Comparison of ENCODE assay signal across 1 cellular context in the genomic region with DNA sequence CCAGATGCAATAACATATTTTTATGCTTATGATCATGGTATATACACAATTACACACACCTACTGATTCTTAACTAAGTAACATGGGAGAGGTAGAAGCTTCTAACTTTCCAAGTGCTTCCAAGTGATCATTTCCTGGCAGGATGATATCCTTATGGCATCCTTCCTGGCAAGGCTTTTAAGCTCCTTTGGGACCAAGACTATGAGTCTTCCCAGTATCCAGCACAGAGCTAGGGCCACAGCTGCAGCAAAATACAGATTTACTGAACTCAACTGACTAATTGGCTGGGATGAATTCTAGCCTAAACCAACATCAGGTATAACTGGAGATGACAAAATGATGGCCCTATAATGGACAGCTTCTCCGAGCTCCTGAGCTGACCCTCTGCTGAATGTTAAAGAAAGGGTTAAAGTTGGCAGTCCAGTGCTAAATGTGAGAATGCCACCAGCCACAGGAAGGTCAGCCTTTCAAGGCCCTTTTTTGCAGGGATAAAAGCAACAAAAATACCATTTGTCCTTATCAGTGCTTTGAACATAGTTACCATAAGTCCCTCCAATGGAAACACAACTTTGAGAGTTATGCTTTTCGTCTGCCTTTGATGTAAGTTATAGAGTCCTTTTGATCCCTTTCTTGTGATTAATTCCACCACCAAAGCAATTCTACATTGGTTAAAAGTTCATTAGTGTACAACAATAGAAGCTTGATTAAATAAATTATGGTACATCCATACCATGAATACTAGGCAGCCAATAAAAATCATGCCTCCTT.
TF ChIP-seq lines count a peak whose summit lies in the region.

No MANE protein-coding gene starts in this region.

TF ChIP-seq in HepG2, 621 proteins besides CTCF, POLR2A, EP300 and RAD21 (continued from another document and continues in another):
- TF ChIP-seq, protein P1, sequence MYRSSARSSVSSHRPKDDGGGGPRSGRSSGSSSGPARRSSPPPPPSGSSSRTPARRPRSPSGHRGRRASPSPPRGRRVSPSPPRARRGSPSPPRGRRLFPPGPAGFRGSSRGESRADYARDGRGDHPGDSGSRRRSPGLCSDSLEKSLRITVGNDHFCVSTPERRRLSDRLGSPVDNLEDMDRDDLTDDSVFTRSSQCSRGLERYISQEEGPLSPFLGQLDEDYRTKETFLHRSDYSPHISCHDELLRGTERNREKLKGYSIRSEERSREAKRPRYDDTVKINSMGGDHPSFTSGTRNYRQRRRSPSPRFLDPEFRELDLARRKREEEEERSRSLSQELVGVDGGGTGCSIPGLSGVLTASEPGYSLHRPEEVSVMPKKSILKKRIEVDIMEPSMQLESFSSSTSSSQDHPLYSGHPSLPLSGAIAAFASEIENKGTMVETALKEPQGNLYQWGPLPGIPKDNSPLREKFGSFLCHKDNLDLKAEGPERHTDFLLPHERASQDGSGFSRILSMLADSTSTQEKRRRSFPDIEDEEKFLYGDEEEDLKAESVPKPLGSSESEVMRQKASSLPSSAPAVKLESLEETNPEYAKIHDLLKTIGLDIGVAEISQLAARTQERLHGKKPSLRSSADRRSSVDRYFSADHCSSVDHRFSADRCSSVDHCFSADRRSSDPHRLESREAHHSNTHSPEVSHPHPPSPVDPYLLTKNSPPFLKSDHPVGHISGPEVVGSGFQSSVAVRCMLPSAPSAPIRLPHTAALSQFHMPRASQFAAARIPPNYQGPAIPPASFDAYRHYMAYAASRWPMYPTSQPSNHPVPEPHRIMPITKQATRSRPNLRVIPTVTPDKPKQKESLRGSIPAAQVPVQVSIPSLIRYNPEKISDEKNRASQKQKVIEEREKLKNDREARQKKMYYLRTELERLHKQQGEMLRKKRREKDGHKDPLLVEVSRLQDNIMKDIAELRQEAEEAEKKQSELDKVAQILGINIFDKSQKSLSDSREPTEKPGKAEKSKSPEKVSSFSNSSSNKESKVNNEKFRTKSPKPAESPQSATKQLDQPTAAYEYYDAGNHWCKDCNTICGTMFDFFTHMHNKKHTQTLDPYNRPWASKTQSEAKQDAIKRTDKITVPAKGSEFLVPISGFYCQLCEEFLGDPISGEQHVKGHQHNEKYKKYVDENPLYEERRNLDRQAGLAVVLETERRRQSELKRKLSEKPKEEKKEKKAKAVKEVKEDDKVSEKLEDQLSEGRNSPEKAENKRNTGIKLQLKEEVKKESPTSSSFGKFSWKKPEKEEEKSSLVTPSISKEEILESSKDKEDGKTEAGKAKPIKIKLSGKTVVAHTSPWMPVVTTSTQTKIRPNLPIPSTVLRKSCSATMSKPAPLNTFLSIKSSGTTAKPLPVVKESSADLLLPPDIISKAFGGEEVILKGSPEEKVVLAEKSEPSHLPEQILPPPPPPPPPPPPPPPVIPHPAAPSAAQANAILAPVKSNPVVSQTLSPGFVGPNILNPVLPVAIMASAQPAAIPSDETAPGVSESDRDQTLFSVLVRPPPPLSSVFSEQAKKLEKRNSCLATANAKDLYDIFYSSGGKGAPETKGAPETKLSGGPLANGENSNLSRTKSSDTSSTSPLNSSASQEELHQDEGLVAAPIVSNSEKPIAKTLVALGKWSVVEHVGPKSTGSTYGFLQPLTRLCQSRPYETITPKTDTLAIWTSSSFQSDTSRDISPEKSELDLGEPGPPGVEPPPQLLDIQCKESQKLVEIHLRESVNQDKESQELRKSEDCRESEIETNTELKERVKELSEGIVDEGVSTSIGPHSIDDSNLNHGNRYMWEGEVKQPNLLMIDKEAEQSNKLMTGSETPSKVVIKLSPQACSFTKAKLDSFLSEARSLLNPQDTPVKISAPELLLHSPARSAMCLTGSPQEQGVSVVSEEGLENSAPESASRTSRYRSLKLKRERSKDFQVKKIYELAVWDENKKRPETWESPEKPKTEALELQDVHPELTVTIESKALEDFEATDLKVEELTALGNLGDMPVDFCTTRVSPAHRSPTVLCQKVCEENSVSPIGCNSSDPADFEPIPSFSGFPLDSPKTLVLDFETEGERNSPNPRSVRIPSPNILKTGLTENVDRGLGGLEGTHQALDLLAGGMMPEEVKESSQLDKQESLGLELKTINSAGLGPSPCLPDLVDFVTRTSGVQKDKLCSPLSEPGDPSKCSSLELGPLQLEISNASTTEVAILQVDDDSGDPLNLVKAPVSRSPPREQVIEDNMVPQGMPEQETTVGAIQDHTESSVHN (CRISPR knock-in tag; IDR thresholded peaks at IDR 0.05), result no peak
- TF ChIP-seq TARDBP (CRISPR knock-in tag; IDR thresholded peaks at IDR 0.05), result 0 out of 2 replicates have a peak, but pooled peaks have one; percentile 23
- no peak for TF ChIP-seq NFKB2 (CRISPR knock-in tag; IDR thresholded peaks at IDR 0.05; ENCODE audit: borderline replicate concordance)
- TF ChIP-seq PHB2 (IDR thresholded peaks at IDR 0.05; ENCODE audit: partially characterized antibody), result no peak
- no peak for TF ChIP-seq POLR2AphosphoS2 (IDR thresholded peaks at IDR 0.05; ENCODE audit: low read depth, low read length)
- TF ChIP-seq, protein P2, sequence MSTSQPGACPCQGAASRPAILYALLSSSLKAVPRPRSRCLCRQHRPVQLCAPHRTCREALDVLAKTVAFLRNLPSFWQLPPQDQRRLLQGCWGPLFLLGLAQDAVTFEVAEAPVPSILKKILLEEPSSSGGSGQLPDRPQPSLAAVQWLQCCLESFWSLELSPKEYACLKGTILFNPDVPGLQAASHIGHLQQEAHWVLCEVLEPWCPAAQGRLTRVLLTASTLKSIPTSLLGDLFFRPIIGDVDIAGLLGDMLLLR (CRISPR knock-in tag; IDR thresholded peaks at IDR 0.05), result no peak
- TF ChIP-seq MYC (CRISPR knock-in tag; IDR thresholded peaks at IDR 0.05; ENCODE audit: borderline replicate concordance), result no peak
- TF ChIP-seq SAP130 (CRISPR knock-in tag; IDR thresholded peaks at IDR 0.05; ENCODE audit: low read depth), result peak; percentile 70
- peak; percentile 75; the same call in 1 of the 2 replicates for TF ChIP-seq NFIC (IDR thresholded peaks at IDR 0.05; ENCODE audit: low read length)
- no peak for TF ChIP-seq ZNF274 (CRISPR knock-in tag; IDR thresholded peaks at IDR 0.05)
- TF ChIP-seq POLR2AphosphoS5 (IDR thresholded peaks at IDR 0.05; ENCODE audit: low read depth, low read length), result no peak
- TF ChIP-seq ZNF362 (CRISPR knock-in tag; IDR thresholded peaks at IDR 0.05; ENCODE audit: borderline replicate concordance), result peak; percentile 75
- TF ChIP-seq RCOR2 (CRISPR knock-in tag; IDR thresholded peaks at IDR 0.05), result peak; percentile 60; the same call in 1 of the 2 replicates
- TF ChIP-seq, protein P3, sequence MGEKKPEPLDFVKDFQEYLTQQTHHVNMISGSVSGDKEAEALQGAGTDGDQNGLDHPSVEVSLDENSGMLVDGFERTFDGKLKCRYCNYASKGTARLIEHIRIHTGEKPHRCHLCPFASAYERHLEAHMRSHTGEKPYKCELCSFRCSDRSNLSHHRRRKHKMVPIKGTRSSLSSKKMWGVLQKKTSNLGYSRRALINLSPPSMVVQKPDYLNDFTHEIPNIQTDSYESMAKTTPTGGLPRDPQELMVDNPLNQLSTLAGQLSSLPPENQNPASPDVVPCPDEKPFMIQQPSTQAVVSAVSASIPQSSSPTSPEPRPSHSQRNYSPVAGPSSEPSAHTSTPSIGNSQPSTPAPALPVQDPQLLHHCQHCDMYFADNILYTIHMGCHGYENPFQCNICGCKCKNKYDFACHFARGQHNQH (CRISPR knock-in tag; IDR thresholded peaks at IDR 0.05), result peak; percentile 50; the same call in 1 of the 2 replicates
- peak; percentile 52; the same call in 1 of the 2 replicates for TF ChIP-seq MLX (CRISPR knock-in tag; IDR thresholded peaks at IDR 0.05)
- TF ChIP-seq KLF12 (CRISPR knock-in tag; IDR thresholded peaks at IDR 0.05; ENCODE audit: borderline replicate concordance), result no peak
- TF ChIP-seq ZNF572 (CRISPR knock-in tag; IDR thresholded peaks at IDR 0.05), result no peak
- TF ChIP-seq LRRFIP1 (CRISPR knock-in tag; conservative IDR thresholded peaks at IDR 0.05), result no peak
- TF ChIP-seq PHF8 (CRISPR knock-in tag; IDR thresholded peaks at IDR 0.05), result no peak
- no peak for TF ChIP-seq SYNCRIP (IDR thresholded peaks at IDR 0.05; ENCODE audit: insufficient read depth, low read depth, low read length)
- peak; percentile 65; the same call in 1 of the 2 replicates for TF ChIP-seq ELF3 (CRISPR knock-in tag; IDR thresholded peaks at IDR 0.05)
- no peak for TF ChIP-seq CREB3 (CRISPR knock-in tag; IDR thresholded peaks at IDR 0.05)
- TF ChIP-seq ZSCAN22 (CRISPR knock-in tag; IDR thresholded peaks at IDR 0.05), result no peak
- no peak for TF ChIP-seq ZBTB34 (CRISPR knock-in tag; IDR thresholded peaks at IDR 0.05)
- TF ChIP-seq LCORL (IDR thresholded peaks at IDR 0.05), result no peak
- TF ChIP-seq LCORL (CRISPR knock-in tag; IDR thresholded peaks at IDR 0.05), result no peak
- TF ChIP-seq KAT8 (CRISPR knock-in tag; IDR thresholded peaks at IDR 0.05), result peak; percentile 63
- no peak for TF ChIP-seq TIGD3 (CRISPR knock-in tag; IDR thresholded peaks at IDR 0.05; ENCODE audit: borderline replicate concordance)
- TF ChIP-seq ZNF7 (CRISPR knock-in tag; IDR thresholded peaks at IDR 0.05), result no peak
- TF ChIP-seq ZNF652 (CRISPR knock-in tag; IDR thresholded peaks at IDR 0.05; ENCODE audit: borderline replicate concordance, low read depth), result peak; percentile 98
- TF ChIP-seq, protein P4, sequence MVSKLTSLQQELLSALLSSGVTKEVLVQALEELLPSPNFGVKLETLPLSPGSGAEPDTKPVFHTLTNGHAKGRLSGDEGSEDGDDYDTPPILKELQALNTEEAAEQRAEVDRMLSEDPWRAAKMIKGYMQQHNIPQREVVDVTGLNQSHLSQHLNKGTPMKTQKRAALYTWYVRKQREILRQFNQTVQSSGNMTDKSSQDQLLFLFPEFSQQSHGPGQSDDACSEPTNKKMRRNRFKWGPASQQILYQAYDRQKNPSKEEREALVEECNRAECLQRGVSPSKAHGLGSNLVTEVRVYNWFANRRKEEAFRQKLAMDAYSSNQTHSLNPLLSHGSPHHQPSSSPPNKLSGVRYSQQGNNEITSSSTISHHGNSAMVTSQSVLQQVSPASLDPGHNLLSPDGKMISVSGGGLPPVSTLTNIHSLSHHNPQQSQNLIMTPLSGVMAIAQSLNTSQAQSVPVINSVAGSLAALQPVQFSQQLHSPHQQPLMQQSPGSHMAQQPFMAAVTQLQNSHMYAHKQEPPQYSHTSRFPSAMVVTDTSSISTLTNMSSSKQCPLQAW (CRISPR knock-in tag; IDR thresholded peaks at IDR 0.05), result peak; percentile 52; the same call in 1 of the 2 replicates
- no peak for TF ChIP-seq TFDP2 (CRISPR knock-in tag; IDR thresholded peaks at IDR 0.05)
